Comparison of ENCODE assay signal across 11 cellular contexts in the genomic region with DNA sequence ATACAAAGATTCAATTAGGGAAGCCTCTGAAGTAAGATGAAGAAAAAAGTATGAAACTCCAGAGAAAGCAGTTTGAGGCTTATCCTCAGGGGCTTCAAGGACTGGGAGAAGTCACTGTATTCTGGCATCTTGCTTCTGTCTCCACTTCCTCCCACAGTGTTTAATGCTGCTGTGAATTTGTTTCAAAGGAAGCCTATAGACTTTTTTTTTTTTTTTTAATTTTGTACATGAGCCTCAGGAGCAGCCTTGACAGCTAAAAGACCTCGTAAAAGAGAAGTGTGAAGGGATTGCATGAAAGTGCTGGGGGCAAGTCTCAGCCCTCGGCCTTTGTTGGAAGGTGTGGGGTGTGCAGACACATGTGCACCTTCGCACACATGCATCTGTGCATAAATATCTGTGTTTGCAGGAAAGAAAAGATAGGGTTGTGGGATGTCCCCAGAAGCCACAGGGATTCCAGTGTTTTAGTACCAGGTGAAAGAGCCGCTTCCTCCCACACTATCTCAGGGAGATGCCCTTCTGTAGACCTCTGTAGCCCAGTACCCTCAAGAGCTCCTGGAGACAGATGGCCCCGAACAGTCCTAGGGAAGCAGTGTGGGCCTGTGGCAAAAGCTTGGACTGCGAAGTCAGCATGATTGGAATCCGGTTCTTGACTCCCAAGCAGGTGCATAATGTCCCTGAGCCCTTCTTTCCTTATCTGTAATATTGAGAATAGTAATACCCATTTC.
DNase-seq lines count a peak whose midpoint lies in the region; ATAC-seq lines count a peak whose summit lies in the region.
"Had no signal": no experiment of that assay in that cellular context is flagged by ENCODE, and none has a peak within 500 bp of the region (broad histone marks: within the 10 kb centered on the region; RNA-seq: fewer than 3 reads in every experiment).

No MANE protein-coding gene starts in this region.

- no peak overlapping the region for H3K4me3 Mint-ChIP-seq in activated CD4-positive, alpha-beta memory T cell treated with anti-CD3 and anti-CD28 coated beads for 36 hours
- no peak overlapping the region for H3K4me3 Mint-ChIP-seq in memory B cell

- no peaks in the 10 kb centered on the region for H3K27me3 Mint-ChIP-seq in activated CD4-positive, alpha-beta memory T cell treated with anti-CD3 and anti-CD28 coated beads for 36 hours
- H3K27me3 Mint-ChIP-seq in memory B cell = no peaks in the 10 kb centered on the region

- H3K4me1 Mint-ChIP-seq in activated CD4-positive, alpha-beta memory T cell treated with anti-CD3 and anti-CD28 coated beads for 36 hours (ENCODE audit: low read depth) = peaks cover 56% of the 10 kb centered on the region
- peaks cover 7% of the 10 kb centered on the region for H3K4me1 Mint-ChIP-seq in memory B cell

- 89% methylated on average over 7 of the region's 7 CpGs for whole genome bisulfite sequencing in HUES64

- H3K36me3 Mint-ChIP-seq in activated CD4-positive, alpha-beta memory T cell treated with anti-CD3 and anti-CD28 coated beads for 36 hours = peaks cover 57% of the 10 kb centered on the region
- H3K36me3 Mint-ChIP-seq in memory B cell = peaks cover 15% of the 10 kb centered on the region

- CTCF ChIA-PET in activated CD4-positive, alpha-beta memory T cell treated with anti-CD3 and anti-CD28 coated beads for 36 hours (lab: Charles Lee) = no interaction called here

- no peaks in the 10 kb centered on the region for H3K36me3 ChIP-seq in HUES64 (ENCODE audit: insufficient read depth, low read length)
- H3K36me3 ChIP-seq in stomach smooth muscle (ENCODE audit: control insufficient read depth in 2 of 2, insufficient read depth in 2 of 2, low read length in 2 of 2) = no peaks in the 10 kb centered on the region

- ATAC-seq in memory B cell (ENCODE audit: low read depth) (no peak), HG02970 (IDR thresholded peaks at IDR 0.05; ENCODE audit: low FRiP score, unreplicated experiment) (no peak), GM21528 (IDR thresholded peaks at IDR 0.05; ENCODE audit: low FRiP score, unreplicated experiment) (no peak)

- no peaks in the 10 kb centered on the region for H3K27me3 ChIP-seq in HUES64 (ENCODE audit: insufficient read depth, low read length)
- no peaks in the 10 kb centered on the region for H3K27me3 ChIP-seq in stomach smooth muscle (ENCODE audit: control insufficient read depth in 1 of 2, insufficient read depth in 2 of 2, low read length in 2 of 2)

- POLR2A ChIA-PET in activated CD4-positive, alpha-beta memory T cell treated with anti-CD3 and anti-CD28 coated beads for 36 hours (lab: Charles Lee) = interaction anchor here (1.1 to 1.3 kb wide), 2 partner anchors 25 to 133 kb away, joined by 3 to 4 read pairs; no protein-coding TSS in a partner anchor

- H3K4me3 ChIP-seq in HUES64 (ENCODE audit: low read length) (no peak overlapping the region), stomach smooth muscle (ENCODE audit: low read length in 2 of 2) (peak overlapping the region in 1 of 2 donors; percentile 44)

- no peak for DNase-seq in activated CD4-positive, alpha-beta memory T cell treated with anti-CD3 and anti-CD28 coated beads for 36 hours
- DNase-seq in memory B cell (ENCODE audit: low spot score in 2 of 2) (no peak), NCI-H510A treated with DMSO at 0.1 percent for 48 hours (lab: John Stamatoyannopoulos, UW) (no peak), NCI-H2081 treated with DMSO at 0.1 percent for 48 hours (lab: John Stamatoyannopoulos, UW) (no peak)
- DNase-seq: activated T-cell treated with anti-CD3 and anti-CD28 coated beads for 4 hours, cerebellar nuclear complex, kidney had no signal

- H3K27ac ChIP-seq in HUES64 (ENCODE audit: low read depth, low read length) (peak overlapping the region; percentile 74), stomach smooth muscle (ENCODE audit: low read length) (peak overlapping the region; percentile 78)

- no peaks in the 10 kb centered on the region for H3K9me3 ChIP-seq in HUES64 (ENCODE audit: insufficient read depth, low read depth, low read length)
- no peaks in the 10 kb centered on the region for H3K9me3 ChIP-seq in stomach smooth muscle (ENCODE audit: control insufficient read depth in 2 of 2, low read length in 2 of 2)

- H3K27ac Mint-ChIP-seq in activated CD4-positive, alpha-beta memory T cell treated with anti-CD3 and anti-CD28 coated beads for 36 hours = peak overlapping the region; percentile 24
- peak overlapping the region; percentile 55 for H3K27ac Mint-ChIP-seq in memory B cell

- H3K4me1 ChIP-seq in HUES64 (ENCODE audit: insufficient read depth, low read length) (peaks cover 33% of the 10 kb centered on the region), stomach smooth muscle (ENCODE audit: control insufficient read depth, insufficient read depth, low read length) (peaks cover 38% of the 10 kb centered on the region)

- H3K9me3 Mint-ChIP-seq in activated CD4-positive, alpha-beta memory T cell treated with anti-CD3 and anti-CD28 coated beads for 36 hours = no peaks in the 10 kb centered on the region
- H3K9me3 Mint-ChIP-seq in memory B cell = no peaks in the 10 kb centered on the region

- H3K9ac ChIP-seq in HUES64 (ENCODE audit: low read depth, low read length) = no peak overlapping the region; the same call in 1 of the 2 replicates
- H3K9ac ChIP-seq in stomach smooth muscle (ENCODE audit: low read length in 2 of 2) = no peak overlapping the region

- intact Hi-C loops in activated CD4-positive, alpha-beta memory T cell treated with anti-CD3 and anti-CD28 coated beads for 36 hours (cut with micrococcal nuclease) = loop anchor here (2.0 to 5.0 kb wide), 4 partner anchors 65 to 225 kb away; no protein-coding TSS in a partner anchor
